1 cellular context compared by ENCODE assay signal in genomic region chr4:108861339-108861738, GRCh38.
TF ChIP-seq lines count a peak whose summit lies in the region.

No MANE protein-coding gene starts in this region.

TF ChIP-seq in SK-N-SH treated with all-trans-retinoic acid at 6 μM for 48 hours, 23 proteins besides CTCF, POLR2A, EP300 and RAD21 (continued from another document):
- TF ChIP-seq PATZ1 (CRISPR knock-in tag; IDR thresholded peaks at IDR 0.05; ENCODE audit: borderline replicate concordance), result no peak
- no peak for TF ChIP-seq CSRNP3 (CRISPR knock-in tag; IDR thresholded peaks at IDR 0.05)
